1 cellular context compared by ENCODE assay signal in the genomic region with DNA sequence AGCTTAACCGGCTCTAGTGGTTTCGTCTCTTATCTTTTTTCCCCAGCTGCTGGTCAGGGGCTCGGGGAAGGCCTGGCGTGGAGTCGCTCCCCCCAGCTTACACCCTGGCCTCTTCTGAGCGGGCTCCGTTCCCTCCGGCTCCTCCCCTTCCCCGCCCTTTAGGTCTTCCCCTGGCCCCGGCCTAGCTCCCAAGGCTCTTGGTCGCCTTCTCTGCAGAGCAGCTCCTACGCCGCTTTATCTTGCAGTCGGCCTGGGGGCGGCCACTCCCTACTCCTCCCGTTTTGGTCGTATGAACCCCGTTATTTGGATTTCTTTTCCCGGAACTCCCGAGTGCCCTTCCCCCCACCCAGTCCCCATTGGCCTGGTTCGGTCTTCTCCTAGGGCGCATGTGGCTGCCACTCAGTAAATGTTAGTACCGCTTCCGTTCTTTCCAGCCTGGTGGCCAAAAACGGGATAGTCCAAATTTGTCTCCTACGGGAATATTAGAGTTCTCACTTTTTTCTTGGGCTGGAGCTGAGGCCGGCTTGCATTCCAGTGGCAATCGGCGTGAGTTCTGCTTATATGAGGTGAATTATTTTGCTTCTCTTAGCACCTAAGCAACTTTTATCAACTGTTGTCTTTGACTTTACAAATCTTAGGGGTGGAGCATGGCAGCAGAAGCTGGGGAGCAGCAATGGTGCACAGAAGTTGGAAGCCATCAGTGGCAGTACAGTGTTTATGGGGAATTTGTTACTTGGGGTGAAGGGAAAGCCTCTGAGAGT.
TF ChIP-seq lines count a peak whose summit lies in the region.

No MANE protein-coding gene starts in this region.

TF ChIP-seq in K562, 482 proteins besides CTCF, POLR2A, EP300 and RAD21 (continued from another document):
- TF ChIP-seq SREBF1 (IDR thresholded peaks at IDR 0.05; ENCODE audit: borderline replicate concordance, low read depth, low read length) (no peak), DNMT1 (IDR thresholded peaks at IDR 0.05) (no peak), ZBTB1 (CRISPR knock-in tag; IDR thresholded peaks at IDR 0.05; ENCODE audit: borderline replicate concordance, low read depth) (peak; percentile 73), ZNF174 (CRISPR knock-in tag; IDR thresholded peaks at IDR 0.05) (no peak), HIVEP1 (CRISPR knock-in tag; IDR thresholded peaks at IDR 0.05) (no peak), KDM4B (IDR thresholded peaks at IDR 0.05; ENCODE audit: borderline replicate concordance in 2 of 2, low read depth in 1 of 2) (no peak; a peak in 1 of 4 replicates), CXXC5 (CRISPR knock-in tag; IDR thresholded peaks at IDR 0.05) (peak; percentile 69), HOXB6 (CRISPR knock-in tag; IDR thresholded peaks at IDR 0.05; ENCODE audit: borderline replicate concordance) (peak; percentile 23; the same call in 1 of the 2 replicates), SMARCE1 (IDR thresholded peaks at IDR 0.05) (peak; percentile 69), ZFPM2 (CRISPR knock-in tag; IDR thresholded peaks at IDR 0.05) (0 out of 2 replicates have a peak, but pooled peaks have one; percentile 67), ADNP (tag; IDR thresholded peaks at IDR 0.05) (no peak), ZNF830 (CRISPR knock-in tag; IDR thresholded peaks at IDR 0.05) (no peak), HSF4 (CRISPR knock-in tag; IDR thresholded peaks at IDR 0.05; ENCODE audit: borderline replicate concordance) (no peak), DACH1 (IDR thresholded peaks at IDR 0.05; ENCODE audit: partially characterized antibody) (peak; percentile 44), POU5F1 (IDR thresholded peaks at IDR 0.05; ENCODE audit: borderline replicate concordance, low read depth, low read length, partially characterized antibody) (no peak), GTF2A2 (tag; IDR thresholded peaks at IDR 0.05) (no peak), CREB1 (IDR thresholded peaks at IDR 0.05) (no peak), CREB1 (CRISPR knock-in tag; IDR thresholded peaks at IDR 0.05) (no peak), TBL1XR1 (IDR thresholded peaks at IDR 0.05; ENCODE audit: low read length in 2 of 2) (no peak; a peak in 1 of 4 replicates), RBM25 (IDR thresholded peaks at IDR 0.05; ENCODE audit: low read depth, low read length, severe bottlenecking) (no peak), MXI1 (IDR thresholded peaks at IDR 0.05; ENCODE audit: low read depth, low read length) (no peak), SIRT6 (IDR thresholded peaks at IDR 0.05; ENCODE audit: low read depth, low read length) (no peak), ZKSCAN8 (CRISPR knock-in tag; IDR thresholded peaks at IDR 0.05) (no peak), TAL1 (IDR thresholded peaks at IDR 0.05) (peak; percentile 78), PKNOX1 (IDR thresholded peaks at IDR 0.05) (peak; percentile 92), THRAP3 (IDR thresholded peaks at IDR 0.05; ENCODE audit: borderline replicate concordance) (no peak), TARDBP (IDR thresholded peaks at IDR 0.05) (no peak; the same call in 1 of the 2 replicates), MTA3 (IDR thresholded peaks at IDR 0.05; ENCODE audit: borderline replicate concordance) (peak; percentile 7; the same call in 1 of the 2 replicates), HNRNPK (IDR thresholded peaks at IDR 0.05; ENCODE audit: low read depth, low read length, poor library complexity, severe bottlenecking) (no peak), RBFOX2 (IDR thresholded peaks at IDR 0.05; ENCODE audit: low read depth, low read length) (peak; percentile 83), ZBTB11 (CRISPR knock-in tag; IDR thresholded peaks at IDR 0.05) (no peak; a peak in 1 of 6 replicates), PYGO2 (tag; IDR thresholded peaks at IDR 0.05) (no peak), RFX7 (CRISPR knock-in tag; IDR thresholded peaks at IDR 0.05) (no peak), ZNF586 (CRISPR knock-in tag; conservative IDR thresholded peaks at IDR 0.05) (no peak), HDAC2 (IDR thresholded peaks at IDR 0.05) (peak; percentile 86)
- TF ChIP-seq, protein P1, sequence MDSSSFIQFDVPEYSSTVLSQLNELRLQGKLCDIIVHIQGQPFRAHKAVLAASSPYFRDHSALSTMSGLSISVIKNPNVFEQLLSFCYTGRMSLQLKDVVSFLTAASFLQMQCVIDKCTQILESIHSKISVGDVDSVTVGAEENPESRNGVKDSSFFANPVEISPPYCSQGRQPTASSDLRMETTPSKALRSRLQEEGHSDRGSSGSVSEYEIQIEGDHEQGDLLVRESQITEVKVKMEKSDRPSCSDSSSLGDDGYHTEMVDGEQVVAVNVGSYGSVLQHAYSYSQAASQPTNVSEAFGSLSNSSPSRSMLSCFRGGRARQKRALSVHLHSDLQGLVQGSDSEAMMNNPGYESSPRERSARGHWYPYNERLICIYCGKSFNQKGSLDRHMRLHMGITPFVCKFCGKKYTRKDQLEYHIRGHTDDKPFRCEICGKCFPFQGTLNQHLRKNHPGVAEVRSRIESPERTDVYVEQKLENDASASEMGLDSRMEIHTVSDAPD (CRISPR knock-in tag; IDR thresholded peaks at IDR 0.05): no peak
- TF ChIP-seq, protein P2, sequence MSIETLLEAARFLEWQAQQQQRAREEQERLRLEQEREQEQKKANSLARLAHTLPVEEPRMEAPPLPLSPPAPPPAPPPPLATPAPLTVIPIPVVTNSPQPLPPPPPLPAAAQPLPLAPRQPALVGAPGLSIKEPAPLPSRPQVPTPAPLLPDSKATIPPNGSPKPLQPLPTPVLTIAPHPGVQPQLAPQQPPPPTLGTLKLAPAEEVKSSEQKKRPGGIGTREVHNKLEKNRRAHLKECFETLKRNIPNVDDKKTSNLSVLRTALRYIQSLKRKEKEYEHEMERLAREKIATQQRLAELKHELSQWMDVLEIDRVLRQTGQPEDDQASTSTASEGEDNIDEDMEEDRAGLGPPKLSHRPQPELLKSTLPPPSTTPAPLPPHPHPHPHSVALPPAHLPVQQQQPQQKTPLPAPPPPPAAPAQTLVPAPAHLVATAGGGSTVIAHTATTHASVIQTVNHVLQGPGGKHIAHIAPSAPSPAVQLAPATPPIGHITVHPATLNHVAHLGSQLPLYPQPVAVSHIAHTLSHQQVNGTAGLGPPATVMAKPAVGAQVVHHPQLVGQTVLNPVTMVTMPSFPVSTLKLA (conservative IDR thresholded peaks at IDR 0.05): peak in 1 of 2 experiments; percentile 88
- TF ChIP-seq, protein P3, sequence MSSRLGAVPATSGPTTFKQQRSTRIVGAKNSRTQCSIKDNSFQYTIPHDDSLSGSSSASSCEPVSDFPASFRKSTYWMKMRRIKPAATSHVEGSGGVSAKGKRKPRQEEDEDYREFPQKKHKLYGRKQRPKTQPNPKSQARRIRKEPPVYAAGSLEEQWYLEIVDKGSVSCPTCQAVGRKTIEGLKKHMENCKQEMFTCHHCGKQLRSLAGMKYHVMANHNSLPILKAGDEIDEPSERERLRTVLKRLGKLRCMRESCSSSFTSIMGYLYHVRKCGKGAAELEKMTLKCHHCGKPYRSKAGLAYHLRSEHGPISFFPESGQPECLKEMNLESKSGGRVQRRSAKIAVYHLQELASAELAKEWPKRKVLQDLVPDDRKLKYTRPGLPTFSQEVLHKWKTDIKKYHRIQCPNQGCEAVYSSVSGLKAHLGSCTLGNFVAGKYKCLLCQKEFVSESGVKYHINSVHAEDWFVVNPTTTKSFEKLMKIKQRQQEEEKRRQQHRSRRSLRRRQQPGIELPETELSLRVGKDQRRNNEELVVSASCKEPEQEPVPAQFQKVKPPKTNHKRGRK (tag; IDR thresholded peaks at IDR 0.05): no peak
